1 cellular context compared by ENCODE assay signal in genomic region chr3:49339947-49340800, GRCh38.
TF ChIP-seq lines count a peak whose summit lies in the region.

USP4 (minus strand) TSS chr3:49340053; CDS start chr3:49340024, 29 bp downstream.

TF ChIP-seq in HepG2, 621 proteins besides CTCF, POLR2A, EP300 and RAD21 (continued from another document and continues in another):
- TF ChIP-seq ZBTB10 (CRISPR knock-in tag; IDR thresholded peaks at IDR 0.05; ENCODE audit: borderline replicate concordance) (peak; percentile 82), HOXA3 (CRISPR knock-in tag; IDR thresholded peaks at IDR 0.05) (peak; percentile 92), NCOA2 (CRISPR knock-in tag; IDR thresholded peaks at IDR 0.05) (peak; percentile 35), SSRP1 (CRISPR knock-in tag; IDR thresholded peaks at IDR 0.05) (no peak), ZMYM2 (CRISPR knock-in tag; IDR thresholded peaks at IDR 0.05) (peak; percentile 69; the same call in 1 of the 2 replicates), ZBTB33 (CRISPR knock-in tag; IDR thresholded peaks at IDR 0.05) (no peak), MTF1 (CRISPR knock-in tag; IDR thresholded peaks at IDR 0.05) (0 out of 2 replicates have a peak, but pooled peaks have one; percentile 58), ZSCAN20 (CRISPR knock-in tag; IDR thresholded peaks at IDR 0.05; ENCODE audit: borderline replicate concordance) (peak; percentile 78; the same call in 1 of the 2 replicates), DNMT1 (CRISPR knock-in tag; IDR thresholded peaks at IDR 0.05) (peak; percentile 90; the same call in 1 of the 2 replicates), ZNF784 (CRISPR knock-in tag; IDR thresholded peaks at IDR 0.05; ENCODE audit: borderline replicate concordance) (peak; percentile 99), ZFP1 (CRISPR knock-in tag; IDR thresholded peaks at IDR 0.05) (peak; percentile 68), NR3C1 (CRISPR knock-in tag; IDR thresholded peaks at IDR 0.05) (no peak), HNF4G (IDR thresholded peaks at IDR 0.05; ENCODE audit: borderline replicate concordance, low read depth, low read length) (no peak), HNF4G (CRISPR knock-in tag; IDR thresholded peaks at IDR 0.05; ENCODE audit: borderline replicate concordance, low read depth) (no peak), SKIL (CRISPR knock-in tag; IDR thresholded peaks at IDR 0.05; ENCODE audit: borderline replicate concordance) (peak; percentile 73; the same call in 1 of the 2 replicates), PPARG (CRISPR knock-in tag; conservative IDR thresholded peaks at IDR 0.05) (peak; percentile 72), MAFF (IDR thresholded peaks at IDR 0.05; ENCODE audit: low read depth, low read length) (no peak), MED8 (CRISPR knock-in tag; IDR thresholded peaks at IDR 0.05; ENCODE audit: insufficient replicate concordance) (peak; percentile 84), ZNF281 (CRISPR knock-in tag; IDR thresholded peaks at IDR 0.05; ENCODE audit: borderline replicate concordance) (peak; percentile 55; the same call in 1 of the 2 replicates), TARDBP (CRISPR knock-in tag; IDR thresholded peaks at IDR 0.05) (peak; percentile 94; the same call in 1 of the 2 replicates), KDM2A (CRISPR knock-in tag; IDR thresholded peaks at IDR 0.05; ENCODE audit: borderline replicate concordance, low read depth) (peak; percentile 94), HIVEP1 (CRISPR knock-in tag; IDR thresholded peaks at IDR 0.05) (peak; percentile 97), IKZF5 (CRISPR knock-in tag; IDR thresholded peaks at IDR 0.05) (peak; percentile 86), AKAP8 (CRISPR knock-in tag; IDR thresholded peaks at IDR 0.05) (peak; percentile 86; the same call in 1 of the 2 replicates), ZNF660 (CRISPR knock-in tag; IDR thresholded peaks at IDR 0.05; ENCODE audit: borderline replicate concordance, low read depth) (peak; percentile 88; the same call in 1 of the 2 replicates), MIXL1 (CRISPR knock-in tag; IDR thresholded peaks at IDR 0.05) (peak; percentile 79), DR1 (CRISPR knock-in tag; IDR thresholded peaks at IDR 0.05) (peak; percentile 82), TAF1 (CRISPR knock-in tag; IDR thresholded peaks at IDR 0.05) (peak; percentile 79), REL (CRISPR knock-in tag; conservative IDR thresholded peaks at IDR 0.05) (peak; percentile 95), ZFP91 (CRISPR knock-in tag; IDR thresholded peaks at IDR 0.05; ENCODE audit: borderline replicate concordance) (peak; percentile 97), JUND (CRISPR knock-in tag; IDR thresholded peaks at IDR 0.05) (no peak; the same call in 1 of the 2 replicates), ZNF432 (CRISPR knock-in tag; IDR thresholded peaks at IDR 0.05; ENCODE audit: borderline replicate concordance) (0 out of 2 replicates have a peak, but pooled peaks have one; percentile 56), PCBP1 (IDR thresholded peaks at IDR 0.05; ENCODE audit: borderline replicate concordance, low read depth, low read length) (no peak), KDM3A (CRISPR knock-in tag; IDR thresholded peaks at IDR 0.05; ENCODE audit: low read depth) (peak; percentile 93), ZNF251 (CRISPR knock-in tag; IDR thresholded peaks at IDR 0.05) (peak; percentile 96), SNAI1 (CRISPR knock-in tag; IDR thresholded peaks at IDR 0.05; ENCODE audit: borderline replicate concordance) (peak; percentile 94), ZNF501 (CRISPR knock-in tag; IDR thresholded peaks at IDR 0.05) (peak; percentile 98), ZNF670 (CRISPR knock-in tag; IDR thresholded peaks at IDR 0.05; ENCODE audit: borderline replicate concordance) (peak; percentile 90; the same call in 1 of the 2 replicates), HMGXB3 (CRISPR knock-in tag; IDR thresholded peaks at IDR 0.05; ENCODE audit: borderline replicate concordance) (no peak), ZMYM3 (CRISPR knock-in tag; IDR thresholded peaks at IDR 0.05) (peak; percentile 50; the same call in 1 of the 2 replicates), LCORL (IDR thresholded peaks at IDR 0.05) (no peak), LCORL (CRISPR knock-in tag; IDR thresholded peaks at IDR 0.05) (peak; percentile 74), ZNF34 (CRISPR knock-in tag; IDR thresholded peaks at IDR 0.05; ENCODE audit: borderline replicate concordance) (peak; percentile 96), HDAC6 (IDR thresholded peaks at IDR 0.05; ENCODE audit: low read depth, low read length) (no peak)
